In the genomic region with DNA sequence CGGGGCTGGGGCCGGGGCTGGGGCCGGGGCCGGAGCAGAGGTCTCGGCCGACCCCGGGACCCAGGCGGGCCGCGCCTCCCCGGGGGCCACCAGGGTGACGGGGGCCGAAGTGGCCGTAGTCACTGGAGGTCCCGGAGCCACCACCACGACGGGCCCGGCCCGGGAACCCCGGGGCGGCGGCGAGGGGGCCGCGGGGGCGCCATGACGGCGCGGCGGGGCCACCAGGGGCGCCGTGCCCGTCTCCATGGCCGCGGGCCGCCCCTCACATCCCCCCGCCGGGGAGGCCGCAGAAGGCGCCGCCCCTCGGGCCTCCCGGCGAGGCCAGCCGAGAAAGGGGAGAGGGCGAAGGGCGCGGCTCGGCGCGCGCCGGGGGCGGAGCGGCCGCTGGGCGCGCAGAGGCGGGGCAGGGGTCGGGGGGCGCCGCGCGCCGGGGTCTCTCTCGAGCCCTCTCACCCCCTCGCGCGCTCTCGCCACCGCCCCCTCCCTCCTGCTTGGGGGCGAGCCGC, we compare ENCODE assay signal across 9 cellular contexts. TPM values are rescaled to one million over a fixed set of nuclear protein-coding genes. Genes with fewer than 3 reads are reported as not detected.
DNase-seq lines count a peak whose midpoint lies in the region; ATAC-seq, FAIRE-seq and TF ChIP-seq lines count a peak whose summit lies in the region.
"Had no signal": no experiment of that assay in that cellular context is flagged by ENCODE, and none has a peak within 500 bp of the region (broad histone marks: within the 10 kb centered on the region; RNA-seq: fewer than 3 reads in every experiment).

No MANE protein-coding gene starts in this region.

- H4K20me1 ChIP-seq in KMS-11 (ENCODE audit: insufficient read depth) = no peaks in the 10 kb centered on the region

- H3K27ac ChIP-seq in A549 = peak overlapping the region; percentile 96 to 98
- no peak overlapping the region for H3K27ac ChIP-seq in KMS-11
- peak overlapping the region; percentile 65 for H3K27ac ChIP-seq in effector memory CD4-positive, alpha-beta T cell (ENCODE audit: insufficient read depth, low read length, poor library complexity, severe bottlenecking)
- peak overlapping the region; percentile 67 to 81 for H3K27ac ChIP-seq in ovary

- TF ChIP-seq RAD21 in A549 (conservative IDR thresholded peaks at IDR 0.05 in 1 of 2, IDR thresholded peaks at IDR 0.05 in 1 of 2) = no peak

- H3K27me3 ChIP-seq in KMS-11 (ENCODE audit: insufficient read depth, low read depth) = no peaks in the 10 kb centered on the region
- H3K27me3 ChIP-seq in effector memory CD4-positive, alpha-beta T cell (replicated peaks; ENCODE audit: control insufficient read depth, insufficient read depth, low read length, poor library complexity, severe bottlenecking) = no peaks in the 10 kb centered on the region
- no peaks in the 10 kb centered on the region for H3K27me3 ChIP-seq in ovary

- H3K9ac ChIP-seq in KMS-11 = peak overlapping the region; percentile 47; the same call in 1 of the 2 replicates

- no peak for FAIRE-seq in A549 (lab: Jason Lieb, UNC)

- H3K4me3 ChIP-seq in A549 = peak overlapping the region; percentile 76
- no peak overlapping the region for H3K4me3 ChIP-seq in KMS-11 (IDR thresholded peaks at IDR 0.05; ENCODE audit: insufficient read depth, low read depth, low read length)
- peak overlapping the region; percentile 73 for H3K4me3 ChIP-seq in effector memory CD4-positive, alpha-beta T cell (ENCODE audit: insufficient read depth, low read depth, low read length, poor library complexity, severe bottlenecking)
- peak overlapping the region; percentile 72 for H3K4me3 ChIP-seq in ovary

- no peak overlapping the region for H2AFZ ChIP-seq in KMS-11 (ENCODE audit: low read depth)

- H3K9me3 ChIP-seq in A549 = no peaks in the 10 kb centered on the region
- H3K9me3 ChIP-seq in effector memory CD4-positive, alpha-beta T cell (ENCODE audit: control insufficient read depth, low read length) = no peaks in the 10 kb centered on the region
- H3K9me3 ChIP-seq in ovary = no peaks in the 10 kb centered on the region

- H3K4me2 ChIP-seq in A549 (peak overlapping the region; percentile 80), KMS-11 (peak overlapping the region; percentile 89)

- WGBS in A549 (ENCODE audit: missing lambda C conversion rate) = 0% methylated on average over 5 of the region's 73 CpGs
- 0 to 1% (median 0%) methylated on average over 29 to 72 of the region's 73 CpGs for WGBS in ovary, 3 donors

- TF ChIP-seq CTCF in A549 (IDR thresholded peaks at IDR 0.05) (no peak), KMS-11 (conservative IDR thresholded peaks at IDR 0.05; ENCODE audit: low read depth, low read length) (no peak), ovary (IDR thresholded peaks at IDR 0.05) (no peak)

- H3K36me3 ChIP-seq in KMS-11 (ENCODE audit: insufficient read depth) = no peaks in the 10 kb centered on the region
- peaks cover 7% of the 10 kb centered on the region for H3K36me3 ChIP-seq in effector memory CD4-positive, alpha-beta T cell (ENCODE audit: control insufficient read depth, insufficient read depth, low read length)
- H3K36me3 ChIP-seq in ovary = no peaks in the 10 kb centered on the region

- TF ChIP-seq EP300 in A549 (IDR thresholded peaks at IDR 0.05) = no peak
- TF ChIP-seq EP300 in ovary (IDR thresholded peaks at IDR 0.05) = no peak

- CTCF ChIA-PET in A549 (lab: Yijun Ruan, JAX) = interaction anchor here (0.9 to 1.5 kb wide), 5 partner anchors 15 to 338 kb away, joined by 3 to 4 read pairs (median 3); a partner anchor contains a TSS

- POLR2A ChIA-PET in A549 (lab: Yijun Ruan, JAX) = interaction anchor here (1.0 to 1.8 kb wide), 5 partner anchors 15 to 281 kb away, joined by 3 to 17 read pairs (median 8); a partner anchor contains a TSS

- peaks cover 20% of the 10 kb centered on the region for H3K4me1 ChIP-seq in A549
- peaks cover 34% of the 10 kb centered on the region for H3K4me1 ChIP-seq in KMS-11 (ENCODE audit: low read depth, poor library complexity, severe bottlenecking)
- H3K4me1 ChIP-seq in effector memory CD4-positive, alpha-beta T cell (ENCODE audit: control insufficient read depth, insufficient read depth, low read length, poor library complexity, severe bottlenecking) = peaks cover 27% of the 10 kb centered on the region
- H3K4me1 ChIP-seq in ovary (ENCODE audit: insufficient read depth) = peaks cover 6% of the 10 kb centered on the region

- TF ChIP-seq POLR2A in A549 (IDR thresholded peaks at IDR 0.05; ENCODE audit: low read length) (peak; percentile 41), GM19099 (IDR thresholded peaks at IDR 0.05; ENCODE audit: extremely low read depth, insufficient read length, low read depth) (peak; percentile 68), ovary (IDR thresholded peaks at IDR 0.05) (peak; percentile 65)

- DNase-seq in A549 (ENCODE audit: low read depth in 1 of 2, low spot score in 1 of 2) (no peak), ovary (no peak), mesenteric fat pad (ENCODE audit: low spot score) (no peak), NCI-H1930 (lab: John Stamatoyannopoulos, UW) (no peak)
- no peak for DNase-seq in effector memory CD4-positive, alpha-beta T cell

- H3K79me2 ChIP-seq in KMS-11 (ENCODE audit: insufficient read depth, low read depth) = peaks cover 48% of the 10 kb centered on the region

- peak in 1 of 2 experiments; percentile 27; a peak in 2 of 6 replicates for ATAC-seq in A549
- ATAC-seq in HG03521 (IDR thresholded peaks at IDR 0.05; ENCODE audit: unreplicated experiment) = no peak

- intact Hi-C loops in ovary (cut with DNase I) = loop anchor here in 2 of 4 donors (5.0 to 10.0 kb wide), 2 partner anchors 37 to 285 kb away; a partner anchor contains a TSS

TF ChIP-seq in A549, 52 proteins besides CTCF, POLR2A, EP300 and RAD21:
- TF ChIP-seq, protein P1, sequence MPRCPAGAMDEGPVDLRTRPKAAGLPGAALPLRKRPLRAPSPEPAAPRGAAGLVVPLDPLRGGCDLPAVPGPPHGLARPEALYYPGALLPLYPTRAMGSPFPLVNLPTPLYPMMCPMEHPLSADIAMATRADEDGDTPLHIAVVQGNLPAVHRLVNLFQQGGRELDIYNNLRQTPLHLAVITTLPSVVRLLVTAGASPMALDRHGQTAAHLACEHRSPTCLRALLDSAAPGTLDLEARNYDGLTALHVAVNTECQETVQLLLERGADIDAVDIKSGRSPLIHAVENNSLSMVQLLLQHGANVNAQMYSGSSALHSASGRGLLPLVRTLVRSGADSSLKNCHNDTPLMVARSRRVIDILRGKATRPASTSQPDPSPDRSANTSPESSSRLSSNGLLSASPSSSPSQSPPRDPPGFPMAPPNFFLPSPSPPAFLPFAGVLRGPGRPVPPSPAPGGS (IDR thresholded peaks at IDR 0.05) = 0 out of 3 replicates have a peak, but pooled peaks have one; percentile 37
- TF ChIP-seq TFCP2L1 (CRISPR knock-in tag; IDR thresholded peaks at IDR 0.05) (no peak), JUN (IDR thresholded peaks at IDR 0.05) (peak in 1 of 2 experiments; percentile 52; a peak in 2 of 5 replicates), MAZ (IDR thresholded peaks at IDR 0.05; ENCODE audit: borderline replicate concordance, low read depth, low read length) (no peak), CBX8 (IDR thresholded peaks at IDR 0.05) (no peak), ZNF302 (CRISPR knock-in tag; IDR thresholded peaks at IDR 0.05) (no peak)

RNA-seq across cellular contexts. Expression of a gene that starts 0.3 kb away (rescaled TPM):
- 10.9 and 12.6 TPM in 2 replicates for polyA plus RNA-seq in A549 (2011; rRNA removed)
- 19.3 and 22.4 TPM in 2 replicates for polyA plus RNA-seq in A549 (2012; cell fraction: cytosol; rRNA removed)
- polyA plus RNA-seq in A549 (2012; cell fraction: nucleus; rRNA removed) = 35.7 and 37.3 TPM in 2 replicates
- 21.5 to 24.0 TPM (median 23.2 TPM) in 3 replicates for polyA plus RNA-seq in A549 (2017; fragmentation: RNase III; extraction: RNeasy Plus Mini Kit Qiagen cat#74134 plus additional on column Dnase treatment)
- polyA minus RNA-seq in A549 (2011; rRNA and poly(A)+ RNA removed) = 21.7 and 27.9 TPM in 2 replicates
- total RNA-seq in ovary = 10 to 100 TPM; 18.4 to 46.9 (median 38.0) TPM
- 10 to 100 TPM; 24.7 to 29.7 TPM for polyA plus RNA-seq in ovary
- total RNA-seq in mesenteric fat pad = 42.1 TPM

RNA-seq across cellular contexts. Expression of a gene that starts 4.6 kb away (rescaled TPM):
- polyA plus RNA-seq in A549 (2011; rRNA removed) (not detected in 2 replicates), A549 (2017; fragmentation: RNase III; extraction: RNeasy Plus Mini Kit Qiagen cat#74134 plus additional on column Dnase treatment) (0.46 to 0.70 TPM (median 0.55 TPM) in 3 replicates), ovary (1 to 10 TPM in 1 of 2 donors, under 1 TPM in 1; 0.38 to 1.4 TPM)
- polyA plus RNA-seq in A549 (2012; cell fraction: cytosol; rRNA removed) = 0.38 and 0.45 TPM in 2 replicates
- polyA plus RNA-seq in A549 (2012; cell fraction: nucleus; rRNA removed) = not detected in 2 replicates
- not detected in 2 replicates for polyA minus RNA-seq in A549 (2011; rRNA and poly(A)+ RNA removed)
- total RNA-seq in ovary (1 to 10 TPM in 2 of 7 donors, not detected in 5; 1.0 to 1.3 TPM), mesenteric fat pad (not detected)
- total RNA-seq: pulmonary artery endothelial cell had no signal

RNA-seq across cellular contexts. Expression of a gene that starts 12.4 kb away (rescaled TPM):
- 0.13 and 0.17 TPM in 2 replicates for polyA plus RNA-seq in A549 (2011; rRNA removed)
- 0.75 and 0.91 TPM in 2 replicates for polyA plus RNA-seq in A549 (2012; cell fraction: cytosol; rRNA removed)
- polyA plus RNA-seq in A549 (2012; cell fraction: nucleus; rRNA removed) = 0.54 and 0.69 TPM in 2 replicates
- 0.58 to 0.73 TPM (median 0.65 TPM) in 3 replicates for polyA plus RNA-seq in A549 (2017; fragmentation: RNase III; extraction: RNeasy Plus Mini Kit Qiagen cat#74134 plus additional on column Dnase treatment)
- not detected in 2 replicates for polyA minus RNA-seq in A549 (2011; rRNA and poly(A)+ RNA removed)
- 1 to 10 TPM in 6 of 7 donors, under 1 TPM in 1; 0.46 to 8.2 (median 4.4) TPM for total RNA-seq in ovary
- 1 to 10 TPM; 1.9 to 3.2 TPM for polyA plus RNA-seq in ovary
- total RNA-seq in mesenteric fat pad = 2.3 TPM

RNA-seq across cellular contexts. Expression of a gene that starts 14.9 kb away (rescaled TPM):
- polyA plus RNA-seq in A549 (2011; rRNA removed) (33.9 and 35.6 TPM in 2 replicates), A549 (2017; fragmentation: RNase III; extraction: RNeasy Plus Mini Kit Qiagen cat#74134 plus additional on column Dnase treatment) (48.5 to 54.5 TPM (median 54.0 TPM) in 3 replicates), ovary (10 to 100 TPM; 44.1 to 81.7 TPM)
- 29.0 and 31.3 TPM in 2 replicates for polyA plus RNA-seq in A549 (2012; cell fraction: cytosol; rRNA removed)
- polyA plus RNA-seq in A549 (2012; cell fraction: nucleus; rRNA removed) = 60.8 and 84.7 TPM in 2 replicates
- 29.2 and 30.8 TPM in 2 replicates for polyA minus RNA-seq in A549 (2011; rRNA and poly(A)+ RNA removed)
- total RNA-seq in ovary (10 to 100 TPM; 29.2 to 68.3 (median 64.7) TPM), mesenteric fat pad (57.4 TPM)

RNA-seq across cellular contexts. Expression of a gene that starts 25.2 kb away (rescaled TPM):
- polyA plus RNA-seq in A549 (2011; rRNA removed) (7.0 and 9.3 TPM in 2 replicates), A549 (2017; fragmentation: RNase III; extraction: RNeasy Plus Mini Kit Qiagen cat#74134 plus additional on column Dnase treatment) (9.1 to 10.4 TPM (median 9.7 TPM) in 3 replicates), ovary (1 to 10 TPM; 2.7 to 4.8 TPM)
- polyA plus RNA-seq in A549 (2012; cell fraction: cytosol; rRNA removed) = 8.1 and 10.4 TPM in 2 replicates
- polyA plus RNA-seq in A549 (2012; cell fraction: nucleus; rRNA removed) = 12.0 and 13.2 TPM in 2 replicates
- 7.2 and 9.6 TPM in 2 replicates for polyA minus RNA-seq in A549 (2011; rRNA and poly(A)+ RNA removed)
- total RNA-seq in ovary (1 to 10 TPM; 6.2 to 9.8 (median 6.7) TPM), mesenteric fat pad (5.3 TPM)
